2 cellular contexts compared by ENCODE assay signal in genomic region chr16:1063728-1064127, GRCh38.
TF ChIP-seq lines count a peak whose summit lies in the region.

No MANE protein-coding gene starts in this region.

TF ChIP-seq in A549, 52 proteins besides CTCF, POLR2A, EP300 and RAD21:
- TF ChIP-seq FOSL2 (IDR thresholded peaks at IDR 0.05) (no peak), FOSL2 (CRISPR knock-in tag; IDR thresholded peaks at IDR 0.05) (peak; percentile 11; the same call in 1 of the 2 replicates), PHF8 (IDR thresholded peaks at IDR 0.05; ENCODE audit: borderline replicate concordance, low read depth) (no peak)

TF ChIP-seq in H1, 55 proteins besides CTCF, POLR2A, EP300 and RAD21:
- TF ChIP-seq CHD1 (IDR thresholded peaks at IDR 0.05; ENCODE audit: low read depth, low read length) (no peak), SRF (IDR thresholded peaks at IDR 0.05; ENCODE audit: low read depth, low read length) (no peak), CREB1 (IDR thresholded peaks at IDR 0.05) (no peak), CTBP2 (IDR thresholded peaks at IDR 0.05; ENCODE audit: borderline replicate concordance, insufficient read depth, insufficient read length, low read length) (no peak), SIRT6 (IDR thresholded peaks at IDR 0.05; ENCODE audit: low read length) (no peak), BACH1 (IDR thresholded peaks at IDR 0.05; ENCODE audit: low read length) (no peak), MAX (IDR thresholded peaks at IDR 0.05) (no peak), SAP30 (IDR thresholded peaks at IDR 0.05; ENCODE audit: insufficient read depth, insufficient replicate concordance, low read length) (no peak), SP2 (IDR thresholded peaks at IDR 0.05; ENCODE audit: low read length) (no peak), BCL11A (IDR thresholded peaks at IDR 0.05; ENCODE audit: low read depth in 2 of 2, low read length in 2 of 2) (no peak), USF2 (IDR thresholded peaks at IDR 0.05; ENCODE audit: low read length) (no peak), RNF2 (IDR thresholded peaks at IDR 0.05; ENCODE audit: borderline replicate concordance, low read depth, low read length, missing control alignments, poor library complexity, severe bottlenecking) (no peak), JUN (IDR thresholded peaks at IDR 0.05; ENCODE audit: low read depth, low read length) (no peak), TBP (IDR thresholded peaks at IDR 0.05; ENCODE audit: low read depth, low read length) (no peak)
TF ChIP-seq in H1: peak in this region for 0.
